28 cellular contexts compared by ENCODE assay signal in genomic region chr12:125824276-125824675, GRCh38.
A peak's percentile ranks its signal among the peaks of the same experiment; 100 is the strongest.
DNase-seq lines count a peak whose midpoint lies in the region; ATAC-seq, FAIRE-seq and TF ChIP-seq lines count a peak whose summit lies in the region.
"Had no signal": no experiment of that assay in that cellular context is flagged by ENCODE, and none has a peak within 500 bp of the region (broad histone marks: within the 10 kb centered on the region; RNA-seq: fewer than 3 reads in every experiment).

No MANE protein-coding gene starts in this region.

- no peaks in the 10 kb centered on the region for H3K36me3 Mint-ChIP-seq in astrocyte (ENCODE audit: low read depth, unreplicated experiment)
- H3K36me3 Mint-ChIP-seq: CD8-positive, alpha-beta T cell had no signal

- H3K79me2 ChIP-seq in astrocyte (ENCODE audit: insufficient read depth, low read length): no peaks in the 10 kb centered on the region

- H4K20me1 ChIP-seq in astrocyte (ENCODE audit: insufficient read depth, low read length): no peaks in the 10 kb centered on the region
- H4K20me1 ChIP-seq: BLaER1 treated with 17β-estradiol and CSF1 and Interleukin-3, amounts not matched to agents 10 nM and 100 nM had no signal

- DNase-seq in astrocyte (ENCODE audit: low read depth) (peak; percentile 65), bronchial epithelial cell (ENCODE audit: low read depth) (peak; percentile 0), iris pigment epithelial cell (ENCODE audit: low read depth) (peak; percentile 0), NCI-H1417 treated with DMSO at 0.1 percent for 48 hours (lab: John Stamatoyannopoulos, UW) (no peak), DMS153 (lab: John Stamatoyannopoulos, UW) (no peak), substantia nigra (lab: John Stamatoyannopoulos, UW) (no peak)
- DNase-seq: AML-193; Caco-2; Calu3; CD4-positive, alpha-beta T cell; CD8-positive, alpha-beta T cell; DMS53; DMS79; DND-41; EL; GDM1 had no signal

- H3K4me3 Mint-ChIP-seq in astrocyte (ENCODE audit: unreplicated experiment): no peak overlapping the region
- H3K4me3 Mint-ChIP-seq: B cell; CD4-positive, alpha-beta T cell; CD8-positive, alpha-beta T cell had no signal

- no peaks in the 10 kb centered on the region for H3K4me1 Mint-ChIP-seq in astrocyte (ENCODE audit: low read depth, unreplicated experiment)
- H3K4me1 Mint-ChIP-seq: B cell had no signal

- H3K9me3 ChIP-seq in HEK293 (ENCODE audit: control insufficient read depth, insufficient read depth, low read depth, low read length) (no peaks in the 10 kb centered on the region), astrocyte (ENCODE audit: insufficient read depth, low read depth, low read length) (peaks cover 9% of the 10 kb centered on the region)
- H3K9me3 ChIP-seq: A549 had no signal

- H3K27ac Mint-ChIP-seq in astrocyte (ENCODE audit: unreplicated experiment): no peak overlapping the region
- H3K27ac Mint-ChIP-seq: B cell; CD4-positive, alpha-beta T cell; CD8-positive, alpha-beta T cell had no signal

- FAIRE-seq in astrocyte (lab: Jason Lieb, UNC) (no peak), bronchial epithelial cell (lab: Jason Lieb, UNC) (no peak)
- FAIRE-seq: A549, D721Med, GM12878, GM12892, GM18507, GM19239 had no signal

- peaks cover 2% of the 10 kb centered on the region for H3K9me3 Mint-ChIP-seq in astrocyte (ENCODE audit: unreplicated experiment)

- ATAC-seq in GM21528 (IDR thresholded peaks at IDR 0.05; ENCODE audit: low FRiP score, unreplicated experiment): no peak
- ATAC-seq: A549; CD8-positive, alpha-beta T cell; GM12878 had no signal

- no peak overlapping the region for H3K27ac ChIP-seq in HEK293 (ENCODE audit: extremely low read depth, low read depth, low read length)
- no peak overlapping the region for H3K27ac ChIP-seq in astrocyte (ENCODE audit: low read depth, low read length)
- H3K27ac ChIP-seq in substantia nigra (ENCODE audit: low read depth, low read length, poor library complexity, severe bottlenecking): no peak overlapping the region
- H3K27ac ChIP-seq: 22Rv1; A549; BLaER1 treated with 17β-estradiol and CSF1 and Interleukin-3, amounts not matched to agents 10 nM and 100 nM; C4-2B had no signal

- H3K9ac ChIP-seq in astrocyte (ENCODE audit: low read length): no peak overlapping the region
- H3K9ac ChIP-seq: BLaER1 treated with 17β-estradiol and CSF1 and Interleukin-3, amounts not matched to agents 10 nM and 100 nM had no signal

- H3K4me1 ChIP-seq in HEK293 (ENCODE audit: control insufficient read depth, insufficient read depth, low read length) (no peaks in the 10 kb centered on the region), astrocyte (ENCODE audit: insufficient read depth, low read length) (no peaks in the 10 kb centered on the region)
- H3K4me1 ChIP-seq: A549; BLaER1 treated with 17β-estradiol and CSF1 and Interleukin-3, amounts not matched to agents 10 nM and 100 nM; Caco-2 had no signal

- POLR2A ChIA-PET in HEK293 (lab: Yijun Ruan, JAX): no interaction called here

- no peak overlapping the region for H2AFZ ChIP-seq in astrocyte (ENCODE audit: low read depth, low read length)

- TF ChIP-seq CTCF in HEK293 (tag by site-specific recombination; IDR thresholded peaks at IDR 0.05) (no peak), astrocyte (IDR thresholded peaks at IDR 0.05; ENCODE audit: insufficient read depth, low read depth, low read length) (no peak), bronchial epithelial cell (IDR thresholded peaks at IDR 0.05; ENCODE audit: insufficient read depth, low read length, severe bottlenecking) (no peak)

- H3K4me3 ChIP-seq in HEK293 (ENCODE audit: low read depth, low read length): no peak overlapping the region
- H3K4me3 ChIP-seq in astrocyte (ENCODE audit: insufficient read depth, low read depth, low read length): no peak overlapping the region
- no peak overlapping the region for H3K4me3 ChIP-seq in bronchial epithelial cell (ENCODE audit: low read depth, low read length)
- H3K4me3 ChIP-seq: A549; BLaER1 treated with 17β-estradiol and CSF1 and Interleukin-3, amounts not matched to agents 10 nM and 100 nM; GM12878 had no signal

- no peak overlapping the region for H3K4me2 ChIP-seq in astrocyte (ENCODE audit: low read length)
- H3K4me2 ChIP-seq: A549; BLaER1 treated with 17β-estradiol and CSF1 and Interleukin-3, amounts not matched to agents 10 nM and 100 nM had no signal

- no peaks in the 10 kb centered on the region for H3K27me3 Mint-ChIP-seq in astrocyte (ENCODE audit: low read depth, unreplicated experiment)
- H3K27me3 Mint-ChIP-seq: B cell; CD4-positive, alpha-beta T cell had no signal

- H3K36me3 ChIP-seq in HEK293 (ENCODE audit: control insufficient read depth in 2 of 2, insufficient read depth in 1 of 2, low read length in 2 of 2) (no peaks in the 10 kb centered on the region), astrocyte (ENCODE audit: insufficient read depth, low read length) (no peaks in the 10 kb centered on the region), bronchial epithelial cell (ENCODE audit: control insufficient read depth, insufficient read depth, low read length) (no peaks in the 10 kb centered on the region)
- H3K36me3 ChIP-seq: BLaER1 treated with 17β-estradiol and CSF1 and Interleukin-3, amounts not matched to agents 10 nM and 100 nM had no signal

- H3K27me3 ChIP-seq in astrocyte (ENCODE audit: insufficient read depth, low read length) (no peaks in the 10 kb centered on the region), bronchial epithelial cell (ENCODE audit: control insufficient read depth, insufficient read depth, low read length) (no peaks in the 10 kb centered on the region)
- H3K27me3 ChIP-seq: BLaER1 treated with 17β-estradiol and CSF1 and Interleukin-3, amounts not matched to agents 10 nM and 100 nM had no signal

- CTCF ChIA-PET in HEK293 (lab: Yijun Ruan, JAX): no interaction called here

TF ChIP-seq in HEK293, 187 proteins besides CTCF, POLR2A, EP300 and RAD21:
- TF ChIP-seq KLF16 (tag by site-specific recombination; IDR thresholded peaks at IDR 0.05) (no peak), ZNF26 (tag by site-specific recombination; IDR thresholded peaks at IDR 0.05) (peak; percentile 66; the same call in 1 of the 2 replicates), ZNF626 (tag by site-specific recombination; IDR thresholded peaks at IDR 0.05) (no peak)

Comparison
In these comparisons a context has a peak if more than half of its experiments do, and no peak if none do; other contexts are left out.
1. DNase-seq: peak in astrocyte (single experiment), bronchial epithelial cell (single experiment) and iris pigment epithelial cell (single experiment); none in NCI-H1417 treated with DMSO at 0.1 percent for 48 hours (single experiment), DMS153 (single experiment) and substantia nigra (0 of 49).